Comparison of ENCODE assay signal across 1 cellular context in the genomic region with DNA sequence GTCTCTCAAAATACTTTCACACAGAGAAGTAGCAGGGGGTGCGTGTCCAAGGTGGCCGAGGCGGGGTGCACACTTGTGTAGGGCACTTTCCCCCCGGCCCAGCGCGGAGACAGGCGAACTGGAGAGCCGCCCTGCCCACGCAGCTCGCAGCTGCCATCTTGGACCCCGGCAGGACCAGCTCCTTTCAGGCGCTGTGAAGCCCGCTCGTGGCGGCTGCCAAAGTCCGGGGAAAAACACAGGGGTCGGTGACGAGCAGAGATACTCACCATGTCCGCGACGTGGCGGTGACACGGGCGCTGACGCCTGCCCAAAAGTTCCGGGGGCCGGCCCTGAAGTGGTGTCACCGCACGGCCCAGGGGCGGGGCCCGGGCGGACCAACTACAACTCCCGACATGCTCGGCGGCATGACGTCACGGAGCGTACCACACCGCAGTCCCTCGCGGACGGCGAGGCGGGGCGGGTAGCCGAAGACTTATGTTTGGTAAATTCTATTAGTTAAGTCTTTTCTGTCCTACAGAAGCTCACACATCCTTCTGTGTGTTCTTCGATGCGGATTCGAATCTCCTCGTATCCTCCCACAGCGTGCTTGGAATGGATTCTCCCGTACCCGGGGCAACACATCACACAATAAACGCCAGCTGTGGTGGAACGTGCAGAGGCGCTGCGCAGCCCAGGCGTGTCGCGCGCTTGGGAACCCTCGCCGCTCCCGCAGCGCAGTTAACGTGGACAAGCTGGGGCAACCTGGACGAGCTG.
TF ChIP-seq lines count a peak whose summit lies in the region.

A gene with protein sequence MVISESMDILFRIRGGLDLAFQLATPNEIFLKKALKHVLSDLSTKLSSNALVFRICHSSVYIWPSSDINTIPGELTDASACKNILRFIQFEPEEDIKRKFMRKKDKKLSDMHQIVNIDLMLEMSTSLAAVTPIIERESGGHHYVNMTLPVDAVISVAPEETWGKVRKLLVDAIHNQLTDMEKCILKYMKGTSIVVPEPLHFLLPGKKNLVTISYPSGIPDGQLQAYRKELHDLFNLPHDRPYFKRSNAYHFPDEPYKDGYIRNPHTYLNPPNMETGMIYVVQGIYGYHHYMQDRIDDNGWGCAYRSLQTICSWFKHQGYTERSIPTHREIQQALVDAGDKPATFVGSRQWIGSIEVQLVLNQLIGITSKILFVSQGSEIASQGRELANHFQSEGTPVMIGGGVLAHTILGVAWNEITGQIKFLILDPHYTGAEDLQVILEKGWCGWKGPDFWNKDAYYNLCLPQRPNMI (minus strand): TSS at position 365 of the 753 bp plus-strand sequence. CDS start 96 bp downstream, at position 269.

TF ChIP-seq in HEK293, 187 proteins besides CTCF, POLR2A, EP300 and RAD21 (continues in another document):
- TF ChIP-seq, protein P1, sequence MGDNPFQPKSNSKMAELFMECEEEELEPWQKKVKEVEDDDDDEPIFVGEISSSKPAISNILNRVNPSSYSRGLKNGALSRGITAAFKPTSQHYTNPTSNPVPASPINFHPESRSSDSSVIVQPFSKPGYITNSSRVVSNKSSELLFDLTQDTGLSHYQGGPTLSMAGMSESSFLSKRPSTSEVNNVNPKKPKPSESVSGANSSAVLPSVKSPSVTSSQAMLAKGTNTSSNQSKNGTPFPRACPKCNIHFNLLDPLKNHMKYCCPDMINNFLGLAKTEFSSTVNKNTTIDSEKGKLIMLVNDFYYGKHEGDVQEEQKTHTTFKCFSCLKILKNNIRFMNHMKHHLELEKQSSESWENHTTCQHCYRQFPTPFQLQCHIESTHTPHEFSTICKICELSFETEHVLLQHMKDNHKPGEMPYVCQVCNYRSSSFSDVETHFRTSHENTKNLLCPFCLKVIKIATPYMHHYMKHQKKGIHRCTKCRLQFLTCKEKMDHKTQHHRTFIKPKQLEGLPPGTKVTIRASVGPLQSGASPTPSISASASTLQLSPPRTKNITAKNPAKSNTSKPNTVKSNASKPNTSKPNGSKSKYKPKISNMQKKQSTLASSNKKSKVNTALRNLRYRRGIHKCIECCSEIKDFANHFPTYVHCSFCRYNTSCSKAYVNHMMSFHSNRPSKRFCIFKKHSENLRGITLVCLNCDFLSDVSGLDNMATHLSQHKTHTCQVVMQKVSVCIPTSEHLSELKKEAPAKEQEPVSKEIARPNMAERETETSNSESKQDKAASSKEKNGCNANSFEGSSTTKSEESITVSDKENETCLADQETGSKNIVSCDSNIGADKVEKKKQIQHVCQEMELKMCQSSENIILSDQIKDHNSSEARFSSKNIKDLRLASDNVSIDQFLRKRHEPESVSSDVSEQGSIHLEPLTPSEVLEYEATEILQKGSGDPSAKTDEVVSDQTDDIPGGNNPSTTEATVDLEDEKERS (tag by site-specific recombination; IDR thresholded peaks at IDR 0.05), result no peak
- TF ChIP-seq ZNF629 (tag by site-specific recombination; IDR thresholded peaks at IDR 0.05) (peak; percentile 97), ZNF621 (tag by site-specific recombination; IDR thresholded peaks at IDR 0.05) (no peak), ZNF785 (tag by site-specific recombination; IDR thresholded peaks at IDR 0.05) (peak; percentile 33; the same call in 1 of the 2 replicates), ZNF660 (tag by site-specific recombination; IDR thresholded peaks at IDR 0.05) (peak; percentile 38; the same call in 1 of the 2 replicates), ZNF391 (tag by site-specific recombination; IDR thresholded peaks at IDR 0.05; ENCODE audit: borderline replicate concordance, low read depth) (peak; percentile 73; the same call in 1 of the 2 replicates), ZNF394 (tag by site-specific recombination; IDR thresholded peaks at IDR 0.05; ENCODE audit: borderline replicate concordance) (peak; percentile 55), ZNF600 (tag by site-specific recombination; IDR thresholded peaks at IDR 0.05) (peak; percentile 96), ZNF133 (tag by site-specific recombination; IDR thresholded peaks at IDR 0.05) (no peak), HOXA7 (CRISPR knock-in tag; IDR thresholded peaks at IDR 0.05; ENCODE audit: borderline replicate concordance) (no peak), ZFP37 (tag by site-specific recombination; IDR thresholded peaks at IDR 0.05) (peak; percentile 54; the same call in 1 of the 2 replicates), ZFHX2 (tag by site-specific recombination; conservative IDR thresholded peaks at IDR 0.05) (peak; percentile 69), ZNF221 (tag by site-specific recombination; IDR thresholded peaks at IDR 0.05; ENCODE audit: borderline replicate concordance) (no peak), ZNF501 (tag by site-specific recombination; IDR thresholded peaks at IDR 0.05) (peak; percentile 15; the same call in 1 of the 2 replicates), MZF1 (tag by site-specific recombination; IDR thresholded peaks at IDR 0.05; ENCODE audit: borderline replicate concordance) (no peak), MYNN (tag by site-specific recombination; IDR thresholded peaks at IDR 0.05; ENCODE audit: borderline replicate concordance) (0 out of 2 replicates have a peak, but pooled peaks have one; percentile 17), YY2 (tag by site-specific recombination; IDR thresholded peaks at IDR 0.05) (peak; percentile 55), KLF9 (tag by site-specific recombination; IDR thresholded peaks at IDR 0.05; ENCODE audit: low read depth) (peak; percentile 62; the same call in 1 of the 2 replicates), ZNF19 (tag by site-specific recombination; IDR thresholded peaks at IDR 0.05; ENCODE audit: low read depth) (no peak), ZNF416 (tag by site-specific recombination; IDR thresholded peaks at IDR 0.05) (no peak), REPIN1 (tag by site-specific recombination; IDR thresholded peaks at IDR 0.05; ENCODE audit: low read depth) (no peak), ZNF157 (tag by site-specific recombination; IDR thresholded peaks at IDR 0.05) (no peak), ZEB2 (tag by site-specific recombination; IDR thresholded peaks at IDR 0.05) (no peak), ZNF571 (tag by site-specific recombination; IDR thresholded peaks at IDR 0.05) (no peak), ZNF596 (tag by site-specific recombination; IDR thresholded peaks at IDR 0.05) (no peak), ZXDB (tag by site-specific recombination; IDR thresholded peaks at IDR 0.05) (peak; percentile 83), SP3 (tag by site-specific recombination; IDR thresholded peaks at IDR 0.05) (peak; percentile 92), ZNF24 (tag by site-specific recombination; IDR thresholded peaks at IDR 0.05) (no peak), SCRT1 (tag by site-specific recombination; IDR thresholded peaks at IDR 0.05; ENCODE audit: borderline replicate concordance) (no peak), OVOL3 (tag by site-specific recombination; IDR thresholded peaks at IDR 0.05) (no peak), ZNF76 (tag by site-specific recombination; IDR thresholded peaks at IDR 0.05; ENCODE audit: borderline replicate concordance, low read depth) (peak; percentile 96), ZBTB17 (tag by site-specific recombination; IDR thresholded peaks at IDR 0.05) (peak; percentile 85), ZNF146 (tag by site-specific recombination; IDR thresholded peaks at IDR 0.05) (no peak)
- TF ChIP-seq, protein P2, sequence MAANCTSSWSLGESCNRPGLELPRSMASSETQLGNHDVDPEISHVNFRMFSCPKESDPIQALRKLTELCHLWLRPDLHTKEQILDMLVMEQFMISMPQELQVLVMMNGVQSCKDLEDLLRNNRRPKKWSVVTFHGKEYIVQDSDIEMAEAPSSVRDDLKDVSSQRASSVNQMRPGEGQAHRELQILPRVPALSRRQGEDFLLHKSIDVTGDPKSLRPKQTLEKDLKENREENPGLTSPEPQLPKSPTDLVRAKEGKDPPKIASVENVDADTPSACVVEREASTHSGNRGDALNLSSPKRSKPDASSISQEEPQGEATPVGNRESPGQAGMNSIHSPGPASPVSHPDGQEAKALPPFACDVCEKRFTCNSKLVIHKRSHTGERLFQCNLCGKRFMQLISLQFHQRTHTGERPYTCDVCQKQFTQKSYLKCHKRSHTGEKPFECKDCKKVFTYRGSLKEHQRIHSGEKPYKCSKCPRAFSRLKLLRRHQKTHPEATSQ (tag by site-specific recombination; IDR thresholded peaks at IDR 0.05), result no peak
- TF ChIP-seq, protein P3, sequence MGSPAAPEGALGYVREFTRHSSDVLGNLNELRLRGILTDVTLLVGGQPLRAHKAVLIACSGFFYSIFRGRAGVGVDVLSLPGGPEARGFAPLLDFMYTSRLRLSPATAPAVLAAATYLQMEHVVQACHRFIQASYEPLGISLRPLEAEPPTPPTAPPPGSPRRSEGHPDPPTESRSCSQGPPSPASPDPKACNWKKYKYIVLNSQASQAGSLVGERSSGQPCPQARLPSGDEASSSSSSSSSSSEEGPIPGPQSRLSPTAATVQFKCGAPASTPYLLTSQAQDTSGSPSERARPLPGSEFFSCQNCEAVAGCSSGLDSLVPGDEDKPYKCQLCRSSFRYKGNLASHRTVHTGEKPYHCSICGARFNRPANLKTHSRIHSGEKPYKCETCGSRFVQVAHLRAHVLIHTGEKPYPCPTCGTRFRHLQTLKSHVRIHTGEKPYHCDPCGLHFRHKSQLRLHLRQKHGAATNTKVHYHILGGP (tag by site-specific recombination; IDR thresholded peaks at IDR 0.05), result no peak
- TF ChIP-seq, protein P4, sequence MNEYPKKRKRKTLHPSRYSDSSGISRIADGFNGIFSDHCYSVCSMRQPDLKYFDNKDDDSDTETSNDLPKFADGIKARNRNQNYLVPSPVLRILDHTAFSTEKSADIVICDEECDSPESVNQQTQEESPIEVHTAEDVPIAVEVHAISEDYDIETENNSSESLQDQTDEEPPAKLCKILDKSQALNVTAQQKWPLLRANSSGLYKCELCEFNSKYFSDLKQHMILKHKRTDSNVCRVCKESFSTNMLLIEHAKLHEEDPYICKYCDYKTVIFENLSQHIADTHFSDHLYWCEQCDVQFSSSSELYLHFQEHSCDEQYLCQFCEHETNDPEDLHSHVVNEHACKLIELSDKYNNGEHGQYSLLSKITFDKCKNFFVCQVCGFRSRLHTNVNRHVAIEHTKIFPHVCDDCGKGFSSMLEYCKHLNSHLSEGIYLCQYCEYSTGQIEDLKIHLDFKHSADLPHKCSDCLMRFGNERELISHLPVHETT (tag by site-specific recombination; IDR thresholded peaks at IDR 0.05), result peak; percentile 59; the same call in 1 of the 2 replicates
- TF ChIP-seq, protein P5, sequence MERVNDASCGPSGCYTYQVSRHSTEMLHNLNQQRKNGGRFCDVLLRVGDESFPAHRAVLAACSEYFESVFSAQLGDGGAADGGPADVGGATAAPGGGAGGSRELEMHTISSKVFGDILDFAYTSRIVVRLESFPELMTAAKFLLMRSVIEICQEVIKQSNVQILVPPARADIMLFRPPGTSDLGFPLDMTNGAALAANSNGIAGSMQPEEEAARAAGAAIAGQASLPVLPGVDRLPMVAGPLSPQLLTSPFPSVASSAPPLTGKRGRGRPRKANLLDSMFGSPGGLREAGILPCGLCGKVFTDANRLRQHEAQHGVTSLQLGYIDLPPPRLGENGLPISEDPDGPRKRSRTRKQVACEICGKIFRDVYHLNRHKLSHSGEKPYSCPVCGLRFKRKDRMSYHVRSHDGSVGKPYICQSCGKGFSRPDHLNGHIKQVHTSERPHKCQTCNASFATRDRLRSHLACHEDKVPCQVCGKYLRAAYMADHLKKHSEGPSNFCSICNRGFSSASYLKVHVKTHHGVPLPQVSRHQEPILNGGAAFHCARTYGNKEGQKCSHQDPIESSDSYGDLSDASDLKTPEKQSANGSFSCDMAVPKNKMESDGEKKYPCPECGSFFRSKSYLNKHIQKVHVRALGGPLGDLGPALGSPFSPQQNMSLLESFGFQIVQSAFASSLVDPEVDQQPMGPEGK (tag by site-specific recombination; IDR thresholded peaks at IDR 0.05), result peak; percentile 69
- TF ChIP-seq, protein P6, sequence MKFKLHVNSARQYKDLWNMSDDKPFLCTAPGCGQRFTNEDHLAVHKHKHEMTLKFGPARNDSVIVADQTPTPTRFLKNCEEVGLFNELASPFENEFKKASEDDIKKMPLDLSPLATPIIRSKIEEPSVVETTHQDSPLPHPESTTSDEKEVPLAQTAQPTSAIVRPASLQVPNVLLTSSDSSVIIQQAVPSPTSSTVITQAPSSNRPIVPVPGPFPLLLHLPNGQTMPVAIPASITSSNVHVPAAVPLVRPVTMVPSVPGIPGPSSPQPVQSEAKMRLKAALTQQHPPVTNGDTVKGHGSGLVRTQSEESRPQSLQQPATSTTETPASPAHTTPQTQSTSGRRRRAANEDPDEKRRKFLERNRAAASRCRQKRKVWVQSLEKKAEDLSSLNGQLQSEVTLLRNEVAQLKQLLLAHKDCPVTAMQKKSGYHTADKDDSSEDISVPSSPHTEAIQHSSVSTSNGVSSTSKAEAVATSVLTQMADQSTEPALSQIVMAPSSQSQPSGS (tag by site-specific recombination; IDR thresholded peaks at IDR 0.05; ENCODE audit: low read depth), result peak; percentile 98
- TF ChIP-seq, protein P7, sequence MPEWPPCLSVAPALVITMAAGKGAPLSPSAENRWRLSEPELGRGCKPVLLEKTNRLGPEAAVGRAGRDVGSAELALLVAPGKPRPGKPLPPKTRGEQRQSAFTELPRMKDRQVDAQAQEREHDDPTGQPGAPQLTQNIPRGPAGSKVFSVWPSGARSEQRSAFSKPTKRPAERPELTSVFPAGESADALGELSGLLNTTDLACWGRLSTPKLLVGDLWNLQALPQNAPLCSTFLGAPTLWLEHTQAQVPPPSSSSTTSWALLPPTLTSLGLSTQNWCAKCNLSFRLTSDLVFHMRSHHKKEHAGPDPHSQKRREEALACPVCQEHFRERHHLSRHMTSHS (tag by site-specific recombination; IDR thresholded peaks at IDR 0.05), result no peak
- TF ChIP-seq, protein P8, sequence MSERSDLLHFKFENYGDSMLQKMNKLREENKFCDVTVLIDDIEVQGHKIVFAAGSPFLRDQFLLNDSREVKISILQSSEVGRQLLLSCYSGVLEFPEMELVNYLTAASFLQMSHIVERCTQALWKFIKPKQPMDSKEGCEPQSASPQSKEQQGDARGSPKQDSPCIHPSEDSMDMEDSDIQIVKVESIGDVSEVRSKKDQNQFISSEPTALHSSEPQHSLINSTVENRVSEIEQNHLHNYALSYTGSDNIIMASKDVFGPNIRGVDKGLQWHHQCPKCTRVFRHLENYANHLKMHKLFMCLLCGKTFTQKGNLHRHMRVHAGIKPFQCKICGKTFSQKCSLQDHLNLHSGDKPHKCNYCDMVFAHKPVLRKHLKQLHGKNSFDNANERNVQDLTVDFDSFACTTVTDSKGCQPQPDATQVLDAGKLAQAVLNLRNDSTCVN (tag by site-specific recombination; optimal IDR thresholded peaks at IDR 0.05), result peak; percentile 87
